Comparison of ENCODE assay signal across 9 cellular contexts in the genomic region with DNA sequence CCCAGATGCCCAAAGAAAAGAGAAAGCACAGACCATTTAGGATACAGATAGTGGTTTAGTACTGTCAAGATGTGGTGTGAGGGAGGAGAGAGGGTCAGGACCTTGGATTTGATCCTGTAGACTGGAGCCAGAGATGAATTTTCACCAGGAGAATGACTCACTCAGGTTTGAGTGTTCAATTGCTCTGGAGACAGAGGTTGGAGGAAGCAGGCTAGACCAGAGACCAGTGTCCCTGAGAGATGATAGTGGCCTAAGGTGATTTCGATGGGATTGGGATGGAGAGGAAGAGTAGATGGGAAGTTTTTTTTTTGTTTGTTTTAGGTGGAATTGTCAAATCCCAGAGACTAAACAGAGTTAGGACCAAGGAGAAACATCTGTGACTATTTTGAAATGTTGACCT. TPM values are rescaled to one million over a fixed set of nuclear protein-coding genes. Genes with fewer than 3 reads are reported as not detected.
DNase-seq lines count a peak whose midpoint lies in the region; ATAC-seq and TF ChIP-seq lines count a peak whose summit lies in the region.
"Had no signal": no experiment of that assay in that cellular context is flagged by ENCODE, and none has a peak within 500 bp of the region (broad histone marks: within the 10 kb centered on the region; RNA-seq: fewer than 3 reads in every experiment).

No MANE protein-coding gene starts in this region.

- H3K27ac ChIP-seq in GM23248 (peak overlapping the region; percentile 97), OCI-LY7 (ENCODE audit: low read depth, low read length, poor library complexity, severe bottlenecking) (no peak overlapping the region)

- no peaks in the 10 kb centered on the region for H3K9me2 ChIP-seq in GM23248 (ENCODE audit: insufficient read depth)
- H3K9me2 ChIP-seq in OCI-LY7 (ENCODE audit: insufficient read depth, low read length) = no peaks in the 10 kb centered on the region

- peaks cover 26% of the 10 kb centered on the region for H3K4me1 Mint-ChIP-seq in endothelial cell (ENCODE audit: unreplicated experiment)

- no peaks in the 10 kb centered on the region for H3K9me3 Mint-ChIP-seq in endothelial cell (ENCODE audit: unreplicated experiment)

- no TSS peak for BruUV-seq in OCI-LY7 (replicated peaks; lab: Mats Ljungman, UMichigan)

- peaks cover 57% of the 10 kb centered on the region for H3F3A ChIP-seq in GM23248 (ENCODE audit: insufficient read depth)

- peak overlapping the region; percentile 15 for H3K4me3 Mint-ChIP-seq in endothelial cell (ENCODE audit: unreplicated experiment)

- H2AFZ ChIP-seq in GM23248 = no peak overlapping the region
- no peak overlapping the region for H2AFZ ChIP-seq in OCI-LY7 (ENCODE audit: low read length)

- H3K27me3 ChIP-seq in GM23248 (replicated peaks; ENCODE audit: insufficient read depth) = no peaks in the 10 kb centered on the region

- no peak overlapping the region for H3K27ac Mint-ChIP-seq in endothelial cell (ENCODE audit: unreplicated experiment)

- H3K4me1 ChIP-seq in GM23248 (ENCODE audit: insufficient read depth) (peaks cover 36% of the 10 kb centered on the region), OCI-LY7 (ENCODE audit: insufficient read depth, low read length, poor library complexity, severe bottlenecking) (peaks cover 38% of the 10 kb centered on the region)

- H3K36me3 ChIP-seq in GM23248 (ENCODE audit: low read depth) (peaks cover 17% of the 10 kb centered on the region), OCI-LY7 (ENCODE audit: insufficient read depth, low read length) (peaks cover 50% of the 10 kb centered on the region)

- H4K20me1 ChIP-seq in GM23248 (ENCODE audit: insufficient read depth) = peaks cover 53% of the 10 kb centered on the region
- H4K20me1 ChIP-seq in OCI-LY7 (ENCODE audit: insufficient read depth, low read length) = peaks cover 60% of the 10 kb centered on the region

- peaks cover 4% of the 10 kb centered on the region for H3K36me3 Mint-ChIP-seq in endothelial cell (ENCODE audit: low read depth, unreplicated experiment)

- in situ Hi-C loops in GM23248 (cut with MboI) = no loop called here

- 83 to 100% methylated on average over 1 of the region's 1 CpG for WGBS in GM23248 (ENCODE audit: low coverage in 1 of 2, low lambda C conversion rate in 2 of 2, missing lambda C conversion rate in 2 of 2), 2 experiments

- peak; percentile 47 for ATAC-seq in sciatic nerve

- H3K9me3 ChIP-seq in GM23248 (ENCODE audit: low read depth) = no peaks in the 10 kb centered on the region
- no peaks in the 10 kb centered on the region for H3K9me3 ChIP-seq in OCI-LY7 (ENCODE audit: low read length)

- H3K4me3 ChIP-seq in GM23248 = peak overlapping the region; percentile 100
- H3K4me3 ChIP-seq in OCI-LY7 (ENCODE audit: low read depth, low read length, poor library complexity, severe bottlenecking) = peak overlapping the region; percentile 80
- H3K4me3 ChIP-seq: lung had no signal

- DNase-seq in GM23248 = peak; percentile 61
- no peak for DNase-seq in OCI-LY7 (ENCODE audit: low spot score)
- DNase-seq in endothelial cell (ENCODE audit: low spot score) = no peak
- DNase-seq in sciatic nerve (ENCODE audit: low spot score) = no peak
- no peak for DNase-seq in NAMALWA (ENCODE audit: low spot score)
- DNase-seq in RPMI8226 = no peak
- no peak for DNase-seq in middle frontal gyrus (ENCODE audit: extremely low spot score, low spot score)
- DNase-seq: OCI-M1 had no signal

- TF ChIP-seq CTCF in OCI-LY7 (conservative IDR thresholded peaks at IDR 0.05; ENCODE audit: low read length) (no peak), endothelial cell (IDR thresholded peaks at IDR 0.05; ENCODE audit: unreplicated experiment) (no peak)

- POLR2A ChIA-PET in OCI-LY7 (lab: Charles Lee) = no interaction called here

- peaks cover 6% of the 10 kb centered on the region for H3K27me3 Mint-ChIP-seq in endothelial cell (ENCODE audit: unreplicated experiment)

- peaks cover 67% of the 10 kb centered on the region for H3K79me2 ChIP-seq in GM23248 (ENCODE audit: insufficient read depth)
- H3K79me2 ChIP-seq in OCI-LY7 (ENCODE audit: insufficient read depth, low read depth, low read length) = peaks cover 67% of the 10 kb centered on the region

- intact Hi-C loops in OCI-LY7 (cut with micrococcal nuclease; ENCODE audit: unreplicated experiment) (loop anchor here (2.0 kb wide), 1 partner anchor 73 kb away; the partner anchor contains the start of gene CEBPA), sciatic nerve (cut with DNase I) (no loop called here)

- CTCF ChIA-PET in OCI-LY7 (lab: Charles Lee; ENCODE audit: unreplicated experiment) = no interaction called here

- peak overlapping the region; percentile 92 for H3K4me2 ChIP-seq in GM23248 (ENCODE audit: unreplicated experiment)
- H3K4me2 ChIP-seq in OCI-LY7 (ENCODE audit: low read length) = peak overlapping the region; percentile 100

- peak overlapping the region; percentile 99 for H3K9ac ChIP-seq in GM23248

RNA-seq across cellular contexts. Expression of gene CEBPG, which starts 2.3 kb away (rescaled TPM):
- total RNA-seq in GM23248 (2014; rRNA removed; shearing (Covaris generic)) = 33.4 and 36.2 TPM in 2 replicates
- 27.4 and 27.6 TPM in 2 replicates for polyA plus RNA-seq in GM23248 (2016; fragmentation: Nextera tagmentation; extraction: Ambion mirVana)
- 44.9 and 46.1 TPM in 2 replicates for total RNA-seq in OCI-LY7 (2014; rRNA removed; shearing (Covaris generic))
- total RNA-seq in OCI-LY7 (2022) (45.1 and 52.2 TPM in 2 replicates), endothelial cell (ENCODE audit: unreplicated experiment) (20.7 TPM), sciatic nerve (21.2 TPM)
